27 cellular contexts compared by ENCODE assay signal in the genomic region with DNA sequence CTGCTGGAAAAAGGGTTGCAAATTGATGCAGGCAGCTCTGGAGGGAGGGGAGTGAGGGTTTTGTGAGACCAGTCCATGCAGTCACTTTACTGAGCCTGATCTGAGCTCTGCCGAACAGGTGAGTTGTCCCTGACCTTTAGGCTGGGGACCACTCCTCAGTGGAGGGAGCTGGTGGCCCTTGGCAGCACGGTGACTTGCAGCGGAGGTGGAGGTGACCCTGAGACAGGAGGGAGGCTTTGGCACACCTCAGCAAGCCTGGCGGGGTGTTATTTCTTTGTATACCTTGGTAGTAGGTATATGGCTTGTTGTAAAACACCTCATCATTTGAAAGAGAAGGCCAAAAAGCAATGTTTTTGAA. TPM values are rescaled to one million over a fixed set of nuclear protein-coding genes. Genes with fewer than 3 reads are reported as not detected.
"Had no signal": no experiment of that assay in that cellular context is flagged by ENCODE, and none has a peak within 500 bp of the region (broad histone marks: within the 10 kb centered on the region; RNA-seq: fewer than 3 reads in every experiment).

No MANE protein-coding gene starts in this region.

- H3K4me3 ChIP-seq: dorsolateral prefrontal cortex, esophagus muscularis mucosa, gastroesophageal sphincter, neural progenitor cell, prostate gland, right atrium auricular region, smooth muscle cell, suprapubic skin, transverse colon had no signal

- H2AFZ ChIP-seq: neural progenitor cell, parathyroid adenoma had no signal

- H3K27me3 ChIP-seq: esophagus muscularis mucosa, foreskin keratinocyte, neural progenitor cell, right atrium auricular region, suprapubic skin, transverse colon had no signal

- H3K36me3 Mint-ChIP-seq: immature natural killer cell; naive thymus-derived CD4-positive, alpha-beta T cell; neural progenitor cell; stimulated activated naive B cell treated with anti-CD40 and anti-IgM and Interleukin-4, amounts not matched to agents 10 μg/mL and 1 μg/mL and 100 μg/mL, for 72 hours had no signal

- H3K9me3 Mint-ChIP-seq: endodermal cell; immature natural killer cell; nephron; neural progenitor cell; stimulated activated naive B cell treated with anti-CD40 and anti-IgM and Interleukin-4, amounts not matched to agents 10 μg/mL and 1 μg/mL and 100 μg/mL, for 72 hours; stimulated activated naive CD8-positive, alpha-beta T cell treated with anti-CD3 and anti-CD28 coated beads, Interleukin-15, Interleukin-2, amounts not matched to agents 100 ng/mL and 50 ng/mL, for 24 hours had no signal

- H3K9me3 ChIP-seq: esophagus muscularis mucosa, gastroesophageal sphincter, prostate gland, right atrium auricular region, suprapubic skin, transverse colon had no signal

- H3K9ac ChIP-seq: neural progenitor cell, parathyroid adenoma had no signal

- H3K27ac ChIP-seq: dorsolateral prefrontal cortex, foreskin keratinocyte, neural progenitor cell, prostate gland had no signal

- H3K4me1 ChIP-seq: foreskin keratinocyte, parathyroid adenoma, prostate gland, transverse colon had no signal

- H3K36me3 ChIP-seq: neural progenitor cell, prostate gland, right atrium auricular region, suprapubic skin, transverse colon had no signal

- DNase-seq: cerebellar nuclear complex; effector CD8-positive, alpha-beta T cell; endodermal cell; foreskin keratinocyte; hypothalamus; immature natural killer cell; islet precursor cell; kidney glomerular epithelial cell; mammary epithelial cell; mesendoderm; midbrain; naive thymus-derived CD4-positive, alpha-beta T cell; stimulated activated CD4-positive, alpha-beta T cell treated with anti-CD3 and anti-CD28 coated beads, Interleukin-2, amount 100 ng/mL, for 24 hours; stimulated activated CD4-positive, alpha-beta T cell treated with anti-CD3 and anti-CD28 coated beads, Interleukin-4, amount 100 ng/mL, for 24 hours; stimulated activated naive B cell treated with anti-CD40 and anti-IgM and Interleukin-4, amounts not matched to agents 10 μg/mL and 1 μg/mL and 100 μg/mL, for 72 hours; transverse colon had no signal

- H3K4me1 Mint-ChIP-seq: immature natural killer cell; naive thymus-derived CD4-positive, alpha-beta T cell; stimulated activated naive B cell treated with anti-CD40 and anti-IgM and Interleukin-4, amounts not matched to agents 10 μg/mL and 1 μg/mL and 100 μg/mL, for 72 hours had no signal

- H3K4me2 ChIP-seq: neural progenitor cell, smooth muscle cell had no signal

- H3K4me3 Mint-ChIP-seq: endodermal cell; immature natural killer cell; naive thymus-derived CD4-positive, alpha-beta T cell; nephron; neural progenitor cell; stimulated activated naive B cell treated with anti-CD40 and anti-IgM and Interleukin-4, amounts not matched to agents 10 μg/mL and 1 μg/mL and 100 μg/mL, for 72 hours; stimulated activated naive CD8-positive, alpha-beta T cell treated with anti-CD3 and anti-CD28 coated beads, Interleukin-15, Interleukin-2, amounts not matched to agents 100 ng/mL and 50 ng/mL, for 24 hours had no signal

- H3K27ac Mint-ChIP-seq: endodermal cell; immature natural killer cell; neural progenitor cell; stimulated activated naive B cell treated with anti-CD40 and anti-IgM and Interleukin-4, amounts not matched to agents 10 μg/mL and 1 μg/mL and 100 μg/mL, for 72 hours; stimulated activated naive CD8-positive, alpha-beta T cell treated with anti-CD3 and anti-CD28 coated beads, Interleukin-15, Interleukin-2, amounts not matched to agents 100 ng/mL and 50 ng/mL, for 24 hours had no signal

- ATAC-seq: foreskin keratinocyte; gastroesophageal sphincter; naive thymus-derived CD4-positive, alpha-beta T cell; stimulated activated naive B cell treated with anti-CD40 and anti-IgM and Interleukin-4, amounts not matched to agents 10 μg/mL and 1 μg/mL and 100 μg/mL, for 72 hours had no signal

RNA-seq across cellular contexts. Expression of a gene that starts 43.5 kb away (rescaled TPM):
- total RNA-seq: foreskin keratinocyte, mammary epithelial cell had no signal
- polyA plus RNA-seq: foreskin keratinocyte; immature natural killer cell; mammary epithelial cell; naive thymus-derived CD4-positive, alpha-beta T cell had no signal
